Comparison of ENCODE assay signal across 1 cellular context in the genomic region with DNA sequence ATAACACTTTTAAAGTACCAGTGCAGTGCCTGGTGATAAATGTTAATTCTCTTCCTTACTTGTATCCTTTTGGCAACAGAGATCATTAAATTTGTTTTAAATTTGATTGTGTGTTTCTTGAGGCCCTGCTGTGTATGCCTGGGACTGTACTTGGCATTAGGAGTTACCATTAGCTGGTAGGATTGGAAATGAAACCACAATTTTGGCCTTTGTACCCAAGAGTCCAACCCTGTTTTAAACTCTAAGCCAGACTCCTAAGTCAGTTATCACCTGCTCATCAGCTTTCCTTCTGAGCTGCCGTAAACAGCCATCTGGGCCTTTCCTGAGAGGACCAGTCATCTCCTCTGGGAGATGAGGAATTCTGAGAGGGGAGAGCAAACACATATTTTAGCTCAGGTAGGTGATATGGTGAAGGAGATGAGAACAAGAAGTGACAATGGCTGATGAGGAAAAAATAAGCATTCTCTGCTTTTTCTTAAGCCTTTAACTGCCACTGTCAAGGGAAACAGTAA.
A peak's percentile ranks its signal among the peaks of the same experiment; 100 is the strongest.
TF ChIP-seq lines count a peak whose summit lies in the region.

No MANE protein-coding gene starts in this region.

TF ChIP-seq in HepG2, 621 proteins besides CTCF, POLR2A, EP300 and RAD21 (continued from another document):
- TF ChIP-seq, protein P1, sequence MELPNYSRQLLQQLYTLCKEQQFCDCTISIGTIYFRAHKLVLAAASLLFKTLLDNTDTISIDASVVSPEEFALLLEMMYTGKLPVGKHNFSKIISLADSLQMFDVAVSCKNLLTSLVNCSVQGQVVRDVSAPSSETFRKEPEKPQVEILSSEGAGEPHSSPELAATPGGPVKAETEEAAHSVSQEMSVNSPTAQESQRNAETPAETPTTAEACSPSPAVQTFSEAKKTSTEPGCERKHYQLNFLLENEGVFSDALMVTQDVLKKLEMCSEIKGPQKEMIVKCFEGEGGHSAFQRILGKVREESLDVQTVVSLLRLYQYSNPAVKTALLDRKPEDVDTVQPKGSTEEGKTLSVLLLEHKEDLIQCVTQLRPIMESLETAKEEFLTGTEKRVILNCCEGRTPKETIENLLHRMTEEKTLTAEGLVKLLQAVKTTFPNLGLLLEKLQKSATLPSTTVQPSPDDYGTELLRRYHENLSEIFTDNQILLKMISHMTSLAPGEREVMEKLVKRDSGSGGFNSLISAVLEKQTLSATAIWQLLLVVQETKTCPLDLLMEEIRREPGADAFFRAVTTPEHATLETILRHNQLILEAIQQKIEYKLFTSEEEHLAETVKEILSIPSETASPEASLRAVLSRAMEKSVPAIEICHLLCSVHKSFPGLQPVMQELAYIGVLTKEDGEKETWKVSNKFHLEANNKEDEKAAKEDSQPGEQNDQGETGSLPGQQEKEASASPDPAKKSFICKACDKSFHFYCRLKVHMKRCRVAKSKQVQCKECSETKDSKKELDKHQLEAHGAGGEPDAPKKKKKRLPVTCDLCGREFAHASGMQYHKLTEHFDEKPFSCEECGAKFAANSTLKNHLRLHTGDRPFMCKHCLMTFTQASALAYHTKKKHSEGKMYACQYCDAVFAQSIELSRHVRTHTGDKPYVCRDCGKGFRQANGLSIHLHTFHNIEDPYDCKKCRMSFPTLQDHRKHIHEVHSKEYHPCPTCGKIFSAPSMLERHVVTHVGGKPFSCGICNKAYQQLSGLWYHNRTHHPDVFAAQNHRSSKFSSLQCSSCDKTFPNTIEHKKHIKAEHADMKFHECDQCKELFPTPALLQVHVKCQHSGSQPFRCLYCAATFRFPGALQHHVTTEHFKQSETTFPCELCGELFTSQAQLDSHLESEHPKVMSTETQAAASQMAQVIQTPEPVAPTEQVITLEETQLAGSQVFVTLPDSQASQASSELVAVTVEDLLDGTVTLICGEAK (IDR thresholded peaks at IDR 0.05): no peak
- TF ChIP-seq, protein P1 (CRISPR knock-in tag; IDR thresholded peaks at IDR 0.05): no peak
- TF ChIP-seq HOXA5 (CRISPR knock-in tag; IDR thresholded peaks at IDR 0.05) (no peak), CREB1 (IDR thresholded peaks at IDR 0.05) (no peak), CREB1 (CRISPR knock-in tag; IDR thresholded peaks at IDR 0.05) (no peak), MLLT10 (CRISPR knock-in tag; IDR thresholded peaks at IDR 0.05) (no peak), KLF12 (CRISPR knock-in tag; IDR thresholded peaks at IDR 0.05; ENCODE audit: borderline replicate concordance) (no peak), SRY (CRISPR knock-in tag; IDR thresholded peaks at IDR 0.05) (no peak), ZNF644 (CRISPR knock-in tag; IDR thresholded peaks at IDR 0.05; ENCODE audit: low read depth) (peak; percentile 69), CBFB (CRISPR knock-in tag; IDR thresholded peaks at IDR 0.05) (no peak), GTF2F1 (IDR thresholded peaks at IDR 0.05; ENCODE audit: low read length) (no peak), SNAI1 (CRISPR knock-in tag; IDR thresholded peaks at IDR 0.05; ENCODE audit: borderline replicate concordance) (no peak), FOXJ3 (CRISPR knock-in tag; IDR thresholded peaks at IDR 0.05; ENCODE audit: borderline replicate concordance) (no peak), SP2 (CRISPR knock-in tag; IDR thresholded peaks at IDR 0.05) (no peak), HNF4A (CRISPR knock-in tag; IDR thresholded peaks at IDR 0.05) (peak; percentile 77), EEA1 (CRISPR knock-in tag; IDR thresholded peaks at IDR 0.05; ENCODE audit: borderline replicate concordance) (no peak), PPARG (CRISPR knock-in tag; conservative IDR thresholded peaks at IDR 0.05) (no peak), ZSCAN9 (CRISPR knock-in tag; IDR thresholded peaks at IDR 0.05; ENCODE audit: borderline replicate concordance) (no peak), NFE2 (CRISPR knock-in tag; IDR thresholded peaks at IDR 0.05) (no peak), ZMYM4 (CRISPR knock-in tag; IDR thresholded peaks at IDR 0.05) (0 out of 2 replicates have a peak, but pooled peaks have one; percentile 32), JARID2 (CRISPR knock-in tag; IDR thresholded peaks at IDR 0.05; ENCODE audit: insufficient replicate concordance) (no peak), ZNF747 (CRISPR knock-in tag; IDR thresholded peaks at IDR 0.05; ENCODE audit: borderline replicate concordance) (no peak), HNRNPL (IDR thresholded peaks at IDR 0.05; ENCODE audit: low read depth, low read length) (no peak), NFE2L1 (CRISPR knock-in tag; IDR thresholded peaks at IDR 0.05; ENCODE audit: borderline replicate concordance) (no peak), MBNL3 (CRISPR knock-in tag; conservative IDR thresholded peaks at IDR 0.05) (no peak), HNRNPLL (IDR thresholded peaks at IDR 0.05; ENCODE audit: low read depth, low read length, poor library complexity, severe bottlenecking) (no peak), PAF1 (CRISPR knock-in tag; IDR thresholded peaks at IDR 0.05) (no peak), KDM1A (CRISPR knock-in tag; IDR thresholded peaks at IDR 0.05) (no peak), SOX13 (IDR thresholded peaks at IDR 0.05) (no peak), SOX13 (CRISPR knock-in tag; conservative IDR thresholded peaks at IDR 0.05 in 1 of 2, IDR thresholded peaks at IDR 0.05 in 1 of 2) (0 out of 4 replicates have a peak, but pooled peaks of 1 of the 2 experiments have one; percentile 25), ZNF720 (CRISPR knock-in tag; IDR thresholded peaks at IDR 0.05) (no peak), KAT7 (CRISPR knock-in tag; IDR thresholded peaks at IDR 0.05; ENCODE audit: borderline replicate concordance) (no peak), GATAD2A (CRISPR knock-in tag; IDR thresholded peaks at IDR 0.05) (0 out of 2 replicates have a peak, but pooled peaks have one; percentile 19)
- TF ChIP-seq, protein P2, sequence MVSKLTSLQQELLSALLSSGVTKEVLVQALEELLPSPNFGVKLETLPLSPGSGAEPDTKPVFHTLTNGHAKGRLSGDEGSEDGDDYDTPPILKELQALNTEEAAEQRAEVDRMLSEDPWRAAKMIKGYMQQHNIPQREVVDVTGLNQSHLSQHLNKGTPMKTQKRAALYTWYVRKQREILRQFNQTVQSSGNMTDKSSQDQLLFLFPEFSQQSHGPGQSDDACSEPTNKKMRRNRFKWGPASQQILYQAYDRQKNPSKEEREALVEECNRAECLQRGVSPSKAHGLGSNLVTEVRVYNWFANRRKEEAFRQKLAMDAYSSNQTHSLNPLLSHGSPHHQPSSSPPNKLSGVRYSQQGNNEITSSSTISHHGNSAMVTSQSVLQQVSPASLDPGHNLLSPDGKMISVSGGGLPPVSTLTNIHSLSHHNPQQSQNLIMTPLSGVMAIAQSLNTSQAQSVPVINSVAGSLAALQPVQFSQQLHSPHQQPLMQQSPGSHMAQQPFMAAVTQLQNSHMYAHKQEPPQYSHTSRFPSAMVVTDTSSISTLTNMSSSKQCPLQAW (CRISPR knock-in tag; IDR thresholded peaks at IDR 0.05): no peak
- TF ChIP-seq, protein P3, sequence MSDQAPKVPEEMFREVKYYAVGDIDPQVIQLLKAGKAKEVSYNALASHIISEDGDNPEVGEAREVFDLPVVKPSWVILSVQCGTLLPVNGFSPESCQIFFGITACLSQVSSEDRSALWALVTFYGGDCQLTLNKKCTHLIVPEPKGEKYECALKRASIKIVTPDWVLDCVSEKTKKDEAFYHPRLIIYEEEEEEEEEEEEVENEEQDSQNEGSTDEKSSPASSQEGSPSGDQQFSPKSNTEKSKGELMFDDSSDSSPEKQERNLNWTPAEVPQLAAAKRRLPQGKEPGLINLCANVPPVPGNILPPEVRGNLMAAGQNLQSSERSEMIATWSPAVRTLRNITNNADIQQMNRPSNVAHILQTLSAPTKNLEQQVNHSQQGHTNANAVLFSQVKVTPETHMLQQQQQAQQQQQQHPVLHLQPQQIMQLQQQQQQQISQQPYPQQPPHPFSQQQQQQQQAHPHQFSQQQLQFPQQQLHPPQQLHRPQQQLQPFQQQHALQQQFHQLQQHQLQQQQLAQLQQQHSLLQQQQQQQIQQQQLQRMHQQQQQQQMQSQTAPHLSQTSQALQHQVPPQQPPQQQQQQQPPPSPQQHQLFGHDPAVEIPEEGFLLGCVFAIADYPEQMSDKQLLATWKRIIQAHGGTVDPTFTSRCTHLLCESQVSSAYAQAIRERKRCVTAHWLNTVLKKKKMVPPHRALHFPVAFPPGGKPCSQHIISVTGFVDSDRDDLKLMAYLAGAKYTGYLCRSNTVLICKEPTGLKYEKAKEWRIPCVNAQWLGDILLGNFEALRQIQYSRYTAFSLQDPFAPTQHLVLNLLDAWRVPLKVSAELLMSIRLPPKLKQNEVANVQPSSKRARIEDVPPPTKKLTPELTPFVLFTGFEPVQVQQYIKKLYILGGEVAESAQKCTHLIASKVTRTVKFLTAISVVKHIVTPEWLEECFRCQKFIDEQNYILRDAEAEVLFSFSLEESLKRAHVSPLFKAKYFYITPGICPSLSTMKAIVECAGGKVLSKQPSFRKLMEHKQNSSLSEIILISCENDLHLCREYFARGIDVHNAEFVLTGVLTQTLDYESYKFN (CRISPR knock-in tag; conservative IDR thresholded peaks at IDR 0.05): no peak
